18 cellular contexts compared by ENCODE assay signal in genomic region chr11:77789061-77789730, GRCh38. TPM values are rescaled to one million over a fixed set of nuclear protein-coding genes. Genes with fewer than 3 reads are reported as not detected.
DNase-seq lines count a peak whose midpoint lies in the region; ATAC-seq and TF ChIP-seq lines count a peak whose summit lies in the region.
"Had no signal": no experiment of that assay in that cellular context is flagged by ENCODE, and none has a peak within 500 bp of the region (broad histone marks: within the 10 kb centered on the region; RNA-seq: fewer than 3 reads in every experiment).

No MANE protein-coding gene starts in this region.

- no peak overlapping the region for H3K4me3 Mint-ChIP-seq in activated naive CD8-positive, alpha-beta T cell treated with anti-CD3 and anti-CD28 coated beads, Interleukin-2, amount 50 U/mL, for 24 hours
- no peak overlapping the region for H3K4me3 Mint-ChIP-seq in mesothelial cell of epicardium
- H3K4me3 Mint-ChIP-seq: activated CD4-positive, alpha-beta T cell treated with anti-CD3 and anti-CD28 coated beads, Interleukin-2, amount 10 ng/mL, durations not matched to agents 24 days and 14 days; stimulated activated naive B cell treated with anti-CD40 and anti-IgM and Interleukin-4, amounts not matched to agents 10 μg/mL and 1 μg/mL and 100 μg/mL, for 72 hours had no signal

- H3K27ac Mint-ChIP-seq in activated naive CD8-positive, alpha-beta T cell treated with anti-CD3 and anti-CD28 coated beads, Interleukin-2, amount 50 U/mL, for 24 hours: peak overlapping the region; percentile 43
- H3K27ac Mint-ChIP-seq in mesothelial cell of epicardium: peak overlapping the region; percentile 32
- H3K27ac Mint-ChIP-seq: activated CD4-positive, alpha-beta T cell treated with anti-CD3 and anti-CD28 coated beads, Interleukin-2, amount 10 ng/mL, durations not matched to agents 24 days and 14 days; stimulated activated naive B cell treated with anti-CD40 and anti-IgM and Interleukin-4, amounts not matched to agents 10 μg/mL and 1 μg/mL and 100 μg/mL, for 72 hours had no signal

- no peaks in the 10 kb centered on the region for H3K9me3 ChIP-seq in right atrium auricular region
- H3K9me3 ChIP-seq: ascending aorta, uterus had no signal

- intact Hi-C loops in left cardiac atrium (cut with DNase I): no loop called here

- no peaks in the 10 kb centered on the region for H3K36me3 ChIP-seq in right atrium auricular region
- H3K36me3 ChIP-seq: ascending aorta had no signal

- ATAC-seq in left cardiac atrium: peak; percentile 30 to 33
- peak; percentile 24 for ATAC-seq in activated naive CD8-positive, alpha-beta T cell treated with anti-CD3 and anti-CD28 coated beads, Interleukin-2, amount 50 U/mL, for 24 hours
- ATAC-seq: stimulated activated naive B cell treated with anti-CD40 and anti-IgM and Interleukin-4, amounts not matched to agents 10 μg/mL and 1 μg/mL and 100 μg/mL, for 72 hours had no signal

- no peaks in the 10 kb centered on the region for H3K27me3 ChIP-seq in right atrium auricular region
- H3K27me3 ChIP-seq: ascending aorta, uterus had no signal

- peaks cover 42% of the 10 kb centered on the region for H3K36me3 Mint-ChIP-seq in activated naive CD8-positive, alpha-beta T cell treated with anti-CD3 and anti-CD28 coated beads, Interleukin-2, amount 50 U/mL, for 24 hours (ENCODE audit: low read depth)
- peaks cover 39% of the 10 kb centered on the region for H3K36me3 Mint-ChIP-seq in mesothelial cell of epicardium

- no peaks in the 10 kb centered on the region for H3K27me3 Mint-ChIP-seq in activated naive CD8-positive, alpha-beta T cell treated with anti-CD3 and anti-CD28 coated beads, Interleukin-2, amount 50 U/mL, for 24 hours
- H3K27me3 Mint-ChIP-seq in mesothelial cell of epicardium (ENCODE audit: low read depth): no peaks in the 10 kb centered on the region
- H3K27me3 Mint-ChIP-seq: activated CD4-positive, alpha-beta T cell treated with anti-CD3 and anti-CD28 coated beads, Interleukin-2, amount 10 ng/mL, durations not matched to agents 24 days and 14 days; stimulated activated naive B cell treated with anti-CD40 and anti-IgM and Interleukin-4, amounts not matched to agents 10 μg/mL and 1 μg/mL and 100 μg/mL, for 72 hours had no signal

- H3K27ac ChIP-seq in right atrium auricular region: no peak overlapping the region
- H3K27ac ChIP-seq: ascending aorta, uterus had no signal

- peaks cover 14% of the 10 kb centered on the region for H3K9me3 Mint-ChIP-seq in activated naive CD8-positive, alpha-beta T cell treated with anti-CD3 and anti-CD28 coated beads, Interleukin-2, amount 50 U/mL, for 24 hours
- peaks cover 38% of the 10 kb centered on the region for H3K9me3 Mint-ChIP-seq in mesothelial cell of epicardium

- H3K4me1 ChIP-seq in right atrium auricular region: peaks cover 0 to 4% of the 10 kb centered on the region in 2 donors
- H3K4me1 ChIP-seq: uterus had no signal

- H3K4me1 Mint-ChIP-seq in activated naive CD8-positive, alpha-beta T cell treated with anti-CD3 and anti-CD28 coated beads, Interleukin-2, amount 50 U/mL, for 24 hours: peaks cover 47% of the 10 kb centered on the region
- peaks cover 3% of the 10 kb centered on the region for H3K4me1 Mint-ChIP-seq in mesothelial cell of epicardium

- DNase-seq in left cardiac atrium (no peak), right atrium auricular region (ENCODE audit: low spot score) (no peak), mesothelial cell of epicardium (ENCODE audit: low spot score in 2 of 2, unreplicated experiment in 2 of 2) (no peak), NCI-H446 (lab: John Stamatoyannopoulos, UW) (no peak), DMS 273 treated with DMSO at 0.1 percent for 48 hours (lab: John Stamatoyannopoulos, UW) (no peak), SW 1271 (lab: John Stamatoyannopoulos, UW) (no peak), kidney glomerular epithelial cell (lab: John Stamatoyannopoulos, UW) (no peak)
- DNase-seq in activated naive CD8-positive, alpha-beta T cell treated with anti-CD3 and anti-CD28 coated beads, Interleukin-2, amount 50 U/mL, for 24 hours: no peak
- DNase-seq: activated CD4-positive, alpha-beta T cell treated with anti-CD3 and anti-CD28 coated beads, Interleukin-2, amount 10 ng/mL, durations not matched to agents 24 days and 14 days; cortex of kidney; NCI-H1048; NCI-H2171 treated with DMSO at 0.1 percent for 48 hours; posterior cingulate gyrus; stimulated activated naive B cell treated with anti-CD40 and anti-IgM and Interleukin-4, amounts not matched to agents 10 μg/mL and 1 μg/mL and 100 μg/mL, for 72 hours; T1000; uterus had no signal

- no peak for TF ChIP-seq CTCF in right atrium auricular region (IDR thresholded peaks at IDR 0.05)
- no peak for TF ChIP-seq CTCF in mesothelial cell of epicardium (IDR thresholded peaks at IDR 0.05; ENCODE audit: unreplicated experiment)

- H3K4me3 ChIP-seq in right atrium auricular region: no peak overlapping the region
- H3K4me3 ChIP-seq: ascending aorta, smooth muscle cell, uterus had no signal

RNA-seq across cellular contexts. Expression of gene RSF1, which starts 31.3 kb away (rescaled TPM):
- total RNA-seq in left cardiac atrium (10 to 100 TPM; 37.6 to 45.7 TPM), right atrium auricular region (10 to 100 TPM; 37.8 to 49.9 TPM), mesothelial cell of epicardium (104 to 109 TPM (median 105 TPM) in 3 replicates)

RNA-seq across cellular contexts. Expression of gene AAMDC, which starts 31.7 kb away (rescaled TPM):
- total RNA-seq in left cardiac atrium: 10 to 100 TPM; 70.9 to 77.5 TPM
- 100 to 1,000 TPM; 103 to 113 TPM for total RNA-seq in right atrium auricular region
- total RNA-seq in mesothelial cell of epicardium: 26.7 to 30.0 TPM (median 27.2 TPM) in 3 replicates
